Comparison of ENCODE assay signal across 14 cellular contexts in genomic region chr2:54638774-54639187, GRCh38.
DNase-seq lines count a peak whose midpoint lies in the region; ATAC-seq and TF ChIP-seq lines count a peak whose summit lies in the region.
"Had no signal": no experiment of that assay in that cellular context is flagged by ENCODE, and none has a peak within 500 bp of the region (broad histone marks: within the 10 kb centered on the region; RNA-seq: fewer than 3 reads in every experiment).

No MANE protein-coding gene starts in this region.

- H3K9me3 Mint-ChIP-seq in osteocyte (ENCODE audit: unreplicated experiment) = no peaks in the 10 kb centered on the region
- H3K9me3 Mint-ChIP-seq: stimulated activated naive CD8-positive, alpha-beta T cell treated with anti-CD3 and anti-CD28 coated beads, Interleukin-15, amount 100 ng/mL, for 72 hours had no signal

- no peak overlapping the region for H3K4me3 ChIP-seq in BLaER1 treated with 17β-estradiol and CSF1 and Interleukin-3, amounts not matched to agents 10 nM and 100 nM
- peak overlapping the region in 1 of 59 donors; percentile 2 for H3K4me3 ChIP-seq in dorsolateral prefrontal cortex

- peak overlapping the region in 8 of 11 experiments; percentile 55 to 84 (median 76); a peak in 16 of 22 replicates for H3K4me2 ChIP-seq in BLaER1 treated with 17β-estradiol and CSF1 and Interleukin-3, amounts not matched to agents 10 nM and 100 nM

- no peaks in the 10 kb centered on the region for H3K9me3 ChIP-seq in BLaER1 treated with 17β-estradiol and CSF1 and Interleukin-3, amounts not matched to agents 10 nM and 100 nM (replicated peaks in 1 of 11)

- H3K36me3 Mint-ChIP-seq in osteocyte (ENCODE audit: unreplicated experiment) = peaks cover 45% of the 10 kb centered on the region

- no peaks in the 10 kb centered on the region for H3K27me3 Mint-ChIP-seq in osteocyte (ENCODE audit: unreplicated experiment)
- H3K27me3 Mint-ChIP-seq: stimulated activated naive CD8-positive, alpha-beta T cell treated with anti-CD3 and anti-CD28 coated beads, Interleukin-15, amount 100 ng/mL, for 72 hours had no signal

- no peak overlapping the region for H3K4me3 Mint-ChIP-seq in osteocyte (ENCODE audit: unreplicated experiment)
- H3K4me3 Mint-ChIP-seq: stimulated activated naive CD8-positive, alpha-beta T cell treated with anti-CD3 and anti-CD28 coated beads, Interleukin-15, amount 100 ng/mL, for 72 hours had no signal

- H3K27ac ChIP-seq in BLaER1 treated with 17β-estradiol and CSF1 and Interleukin-3, amounts not matched to agents 10 nM and 100 nM = peak overlapping the region in 6 of 11 experiments; percentile 3 to 26 (median 11); a peak in 5 of 22 replicates
- H3K27ac ChIP-seq in dorsolateral prefrontal cortex = peak overlapping the region in 36 of 59 donors; percentile 1 to 82 (median 42)

- intact Hi-C loops in dorsolateral prefrontal cortex (cut with DNase I) = no loop called here

- H3K9ac ChIP-seq in BLaER1 treated with 17β-estradiol and CSF1 and Interleukin-3, amounts not matched to agents 10 nM and 100 nM = no peak overlapping the region

- H3K27me3 ChIP-seq in BLaER1 treated with 17β-estradiol and CSF1 and Interleukin-3, amounts not matched to agents 10 nM and 100 nM = no peaks in the 10 kb centered on the region
- H3K27me3 ChIP-seq in dorsolateral prefrontal cortex = no peaks in the 10 kb centered on the region

- peak overlapping the region; percentile 35 for H3K27ac Mint-ChIP-seq in osteocyte (ENCODE audit: unreplicated experiment)

- H3K4me1 ChIP-seq in BLaER1 treated with 17β-estradiol and CSF1 and Interleukin-3, amounts not matched to agents 10 nM and 100 nM = peaks cover 54 to 66% (median 60%) of the 10 kb centered on the region in 10 experiments

- DNase-seq in LHCN-M2 (ENCODE audit: low read depth) (peak; percentile 40), dorsolateral prefrontal cortex (no peak), osteocyte (ENCODE audit: extremely low spot score, unreplicated experiment) (peak; percentile 13), SW 1271 (lab: John Stamatoyannopoulos, UW) (no peak)
- DNase-seq: activated CD4-positive, alpha-beta T cell treated with anti-CD3 and anti-CD28 coated beads for 4 hours; cerebellar nuclear complex; NCI-H1930; retina; stimulated activated naive CD8-positive, alpha-beta T cell treated with anti-CD3 and anti-CD28 coated beads, Interleukin-15, amount 100 ng/mL, for 72 hours had no signal

- peaks cover 0 to 77% (median 48%) of the 10 kb centered on the region in 11 experiments; a peak in 11 of 22 replicates for H4K20me1 ChIP-seq in BLaER1 treated with 17β-estradiol and CSF1 and Interleukin-3, amounts not matched to agents 10 nM and 100 nM

- TF ChIP-seq CTCF in dorsolateral prefrontal cortex (IDR thresholded peaks at IDR 0.05 in 54 of 56, conservative IDR thresholded peaks at IDR 0.05 in 2 of 56; ENCODE audit: low read depth in 1 of 56, partially characterized antibody in 56 of 56) = no peak
- TF ChIP-seq CTCF in osteocyte (IDR thresholded peaks at IDR 0.05) = no peak

- H3K36me3 ChIP-seq in BLaER1 treated with 17β-estradiol and CSF1 and Interleukin-3, amounts not matched to agents 10 nM and 100 nM = peaks cover 14 to 100% (median 92%) of the 10 kb centered on the region in 11 experiments

- ATAC-seq in HG03439 (IDR thresholded peaks at IDR 0.05; ENCODE audit: unreplicated experiment) (no peak), HG03520 (IDR thresholded peaks at IDR 0.05; ENCODE audit: unreplicated experiment) (no peak), HG02571 (IDR thresholded peaks at IDR 0.05; ENCODE audit: unreplicated experiment) (no peak)
- ATAC-seq: esophagus mucosa; stimulated activated naive CD8-positive, alpha-beta T cell treated with anti-CD3 and anti-CD28 coated beads, Interleukin-15, amount 100 ng/mL, for 72 hours had no signal

- peaks cover 42% of the 10 kb centered on the region for H3K4me1 Mint-ChIP-seq in osteocyte (ENCODE audit: unreplicated experiment)

Comparison
In these comparisons a context has a peak if more than half of its experiments do, and no peak if none do; other contexts are left out.
1. DNase-seq: peak in LHCN-M2 (single experiment) and osteocyte (single experiment); none in dorsolateral prefrontal cortex (0 of 10) and SW 1271 (0 of 2).